Comparison of ENCODE assay signal across 8 cellular contexts in the genomic region with DNA sequence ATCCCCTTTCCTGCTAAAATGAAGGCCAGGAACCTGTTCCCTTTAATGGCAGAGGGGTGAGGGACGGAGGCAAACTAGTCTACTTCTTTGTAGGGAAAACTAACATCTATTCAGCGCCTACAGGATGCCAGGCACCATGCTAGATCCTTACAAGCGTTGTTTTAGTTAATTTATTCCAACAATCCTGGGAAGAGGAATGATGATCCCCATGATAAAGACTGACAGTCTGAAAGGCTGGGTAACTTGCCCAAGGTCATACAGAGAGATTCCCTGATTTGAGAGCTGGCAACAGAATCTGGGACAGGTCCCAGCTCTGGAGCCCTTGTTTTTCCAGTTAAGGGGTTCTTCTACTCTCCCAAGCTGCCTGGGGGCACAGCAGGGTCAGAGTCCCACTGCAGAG. TPM values are rescaled to one million over a fixed set of nuclear protein-coding genes. Genes with fewer than 3 reads are reported as not detected.
DNase-seq lines count a peak whose midpoint lies in the region; ATAC-seq and TF ChIP-seq lines count a peak whose summit lies in the region.

No MANE protein-coding gene starts in this region.

- H2AK5ac ChIP-seq in neuronal stem cell (ENCODE audit: low read depth, low read length) = no peak overlapping the region

- no peak for TF ChIP-seq CTCF in CD8-positive, alpha-beta T cell (IDR thresholded peaks at IDR 0.05)
- TF ChIP-seq CTCF in LNCaP clone FGC (IDR thresholded peaks at IDR 0.05; ENCODE audit: control insufficient read depth, extremely low read depth, insufficient read depth) = no peak
- no peak for TF ChIP-seq CTCF in colonic mucosa (IDR thresholded peaks at IDR 0.05)

- H3K36me3 Mint-ChIP-seq in CD8-positive, alpha-beta T cell = no peaks in the 10 kb centered on the region

- no peak overlapping the region for H2BK120ac ChIP-seq in neuronal stem cell (ENCODE audit: low read depth, low read length)

- no peak for DNase-seq in CD8-positive, alpha-beta T cell
- DNase-seq in LNCaP clone FGC (ENCODE audit: low read depth) (no peak), colonic mucosa (no peak), neuronal stem cell (ENCODE audit: low spot score) (no peak), NCI-H1930 (lab: John Stamatoyannopoulos, UW) (no peak), SIG-M5 treated with dmso at 0.1 percent for 504 hours (lab: John Stamatoyannopoulos, UW; ENCODE audit: unreplicated experiment) (no peak), midbrain (lab: John Stamatoyannopoulos, UW) (no peak), DMS153 (lab: John Stamatoyannopoulos, UW) (no peak)

- H3K27me3 ChIP-seq in CD8-positive, alpha-beta T cell (ENCODE audit: insufficient read depth, low read length) = no peaks in the 10 kb centered on the region
- H3K27me3 ChIP-seq in colonic mucosa = no peaks in the 10 kb centered on the region
- H3K27me3 ChIP-seq in neuronal stem cell (ENCODE audit: control insufficient read depth in 3 of 3, insufficient read depth in 3 of 3, low read depth in 1 of 3, low read length in 3 of 3) = no peaks in the 10 kb centered on the region

- intact Hi-C loops in CD8-positive, alpha-beta T cell (cut with DNase I, micrococcal nuclease) = loop anchor here (1.0 to 10.0 kb wide), 8 partner anchors 8 to 269 kb away; a partner anchor contains a TSS
- intact Hi-C loops in colonic mucosa (cut with DNase I) = no loop called here

- H3K27ac ChIP-seq in CD8-positive, alpha-beta T cell (ENCODE audit: low read depth, low read length) = no peak overlapping the region
- no peak overlapping the region for H3K27ac ChIP-seq in colonic mucosa
- peak overlapping the region; percentile 60 for H3K27ac ChIP-seq in neuronal stem cell (replicated peaks; ENCODE audit: low read length)

- H3K9ac ChIP-seq in colonic mucosa (ENCODE audit: low read depth in 2 of 2, low read length in 2 of 2) = peak overlapping the region; percentile 48 to 80
- H3K9ac ChIP-seq in neuronal stem cell (ENCODE audit: low read depth, low read length, poor library complexity) = peak overlapping the region; percentile 38

- H3K79me1 ChIP-seq in neuronal stem cell (ENCODE audit: low read depth, low read length) = peaks cover 2% of the 10 kb centered on the region

- peak overlapping the region; percentile 85 for H3K4me3 Mint-ChIP-seq in CD8-positive, alpha-beta T cell

- H3K9me3 ChIP-seq in CD8-positive, alpha-beta T cell (ENCODE audit: low read length) = no peaks in the 10 kb centered on the region
- no peaks in the 10 kb centered on the region for H3K9me3 ChIP-seq in colonic mucosa
- H3K9me3 ChIP-seq in neuronal stem cell (replicated peaks in 1 of 2; ENCODE audit: control insufficient read depth in 2 of 2, insufficient read depth in 1 of 2, low read depth in 1 of 2, low read length in 2 of 2) = no peaks in the 10 kb centered on the region

- no peak overlapping the region for H3K4ac ChIP-seq in neuronal stem cell (ENCODE audit: low read length)

- no peaks in the 10 kb centered on the region for H3K27me3 Mint-ChIP-seq in CD8-positive, alpha-beta T cell (ENCODE audit: low read depth)

- peaks cover 56% of the 10 kb centered on the region for H3K4me1 Mint-ChIP-seq in CD8-positive, alpha-beta T cell (ENCODE audit: low read depth)

- peak overlapping the region; percentile 23 for H3K18ac ChIP-seq in neuronal stem cell (ENCODE audit: low read length)

- peak overlapping the region; percentile 53 for H3K4me2 ChIP-seq in neuronal stem cell (ENCODE audit: insufficient read depth, low read length, poor library complexity, severe bottlenecking)

- H3K4me1 ChIP-seq in CD8-positive, alpha-beta T cell (ENCODE audit: insufficient read depth, low read length) = peaks cover 53% of the 10 kb centered on the region
- H3K4me1 ChIP-seq in colonic mucosa (peaks cover 15% of the 10 kb centered on the region), neuronal stem cell (ENCODE audit: control insufficient read depth in 2 of 2, insufficient read depth in 1 of 2, low read depth in 1 of 2, low read length in 2 of 2) (peaks cover 16 to 29% of the 10 kb centered on the region in 2 donors)

- no peak overlapping the region for H3K27ac Mint-ChIP-seq in CD8-positive, alpha-beta T cell

- no peak overlapping the region for H3K14ac ChIP-seq in neuronal stem cell (ENCODE audit: low read length)

- ATAC-seq in CD8-positive, alpha-beta T cell = no peak

- H2BK12ac ChIP-seq in neuronal stem cell (ENCODE audit: low read length) = no peak overlapping the region

- no peak overlapping the region for H4K8ac ChIP-seq in neuronal stem cell (ENCODE audit: low read depth, low read length)

- peak overlapping the region; percentile 83 for H2AFZ ChIP-seq in neuronal stem cell (ENCODE audit: low read length)

- H2BK5ac ChIP-seq in neuronal stem cell (ENCODE audit: low read length) = no peak overlapping the region

- H4K91ac ChIP-seq in neuronal stem cell (ENCODE audit: low read depth, low read length, poor library complexity) = no peak overlapping the region

- no CpG with 5 or more reads among the region's 3 CpGs for WGBS in neuronal stem cell (ENCODE audit: extremely low coverage in 2 of 2, insufficient read length in 2 of 2, insufficient replicate concordance in 1 of 2), 2 donors

- POLR2A ChIA-PET in CD8-positive, alpha-beta T cell (lab: Charles Lee) = interaction anchor here (0.8 to 1.3 kb wide), 4 partner anchors 9 to 88 kb away, joined by 3 to 4 read pairs (median 4); a partner anchor contains a TSS

- no peak overlapping the region for H3K23ac ChIP-seq in neuronal stem cell (ENCODE audit: low read depth, low read length, poor library complexity)

- H3K4me3 ChIP-seq in CD8-positive, alpha-beta T cell (ENCODE audit: low read depth, low read length) = peak overlapping the region; percentile 35
- H3K4me3 ChIP-seq in LNCaP clone FGC (ENCODE audit: low read depth, low read length) (peak overlapping the region; percentile 56), colonic mucosa (no peak overlapping the region), neuronal stem cell (ENCODE audit: low read length in 2 of 2) (peak overlapping the region; percentile 53 to 81)

- no peaks in the 10 kb centered on the region for H3K36me3 ChIP-seq in CD8-positive, alpha-beta T cell (ENCODE audit: insufficient read depth, low read length)
- no peaks in the 10 kb centered on the region for H3K36me3 ChIP-seq in colonic mucosa
- H3K36me3 ChIP-seq in neuronal stem cell (replicated peaks in 1 of 2; ENCODE audit: control insufficient read depth in 2 of 2, insufficient read depth in 2 of 2, low read length in 2 of 2) = peaks cover 0 to 9% of the 10 kb centered on the region in 2 donors

- CTCF ChIA-PET in CD8-positive, alpha-beta T cell (lab: Charles Lee) = interaction anchor here (1.1 to 19.3 kb wide), 5 partner anchors 11 to 106 kb away, joined by 4 to 234 read pairs (median 10); no protein-coding TSS in a partner anchor

- H2BK15ac ChIP-seq in neuronal stem cell (ENCODE audit: low read length) = no peak overlapping the region

- no peaks in the 10 kb centered on the region for H3K9me3 Mint-ChIP-seq in CD8-positive, alpha-beta T cell

RNA-seq across cellular contexts. Expression of a gene that starts 0.7 kb away (rescaled TPM):
- under 1 TPM; 0.19 to 0.38 TPM for total RNA-seq in CD8-positive, alpha-beta T cell
- total RNA-seq in colonic mucosa = 10 to 100 TPM in 1 of 2 donors, 1 to 10 TPM in 1; 8.2 to 32.9 TPM
- polyA plus RNA-seq in neuronal stem cell (2013, experiment 1 of 2) = 3.8 TPM
- 4.4 TPM for polyA plus RNA-seq in neuronal stem cell (2013, experiment 2 of 2)

RNA-seq across cellular contexts. Expression of a gene that starts 27.6 kb away (rescaled TPM):
- 10 to 100 TPM; 44.2 to 48.1 TPM for total RNA-seq in CD8-positive, alpha-beta T cell
- 100 to 1,000 TPM; 106 to 221 TPM for total RNA-seq in colonic mucosa
- polyA plus RNA-seq in neuronal stem cell (2013, experiment 1 of 2) = 99.9 TPM
- polyA plus RNA-seq in neuronal stem cell (2013, experiment 2 of 2) = 99.2 TPM

RNA-seq across cellular contexts. Expression of a gene that starts 47.7 kb away (rescaled TPM):
- 1 to 10 TPM in 1 of 2 experiments, under 1 TPM in 1; 0.81 to 1.0 TPM for total RNA-seq in CD8-positive, alpha-beta T cell
- total RNA-seq in colonic mucosa = 10 to 100 TPM; 22.9 to 27.3 TPM
- 8.9 TPM for polyA plus RNA-seq in neuronal stem cell (2013, experiment 1 of 2)
- polyA plus RNA-seq in neuronal stem cell (2013, experiment 2 of 2) = 8.0 TPM

Comparison
In these comparisons a context has a peak if more than half of its experiments do, and no peak if none do; other contexts are left out.
1. RNA of a gene that starts 0.7 kb away (total RNA-seq): 8.2 to 32.9 TPM in colonic mucosa; 0.19 to 0.38 TPM in CD8-positive, alpha-beta T cell; every median in the first group is over 4 times any median in the second.
2. RNA of a gene that starts 47.7 kb away (total RNA-seq): 22.9 to 27.3 TPM in colonic mucosa; 0.81 to 1.0 TPM in CD8-positive, alpha-beta T cell; every median in the first group is over 10 times any median in the second.